Comparison of ENCODE assay signal across 27 cellular contexts in the genomic region with DNA sequence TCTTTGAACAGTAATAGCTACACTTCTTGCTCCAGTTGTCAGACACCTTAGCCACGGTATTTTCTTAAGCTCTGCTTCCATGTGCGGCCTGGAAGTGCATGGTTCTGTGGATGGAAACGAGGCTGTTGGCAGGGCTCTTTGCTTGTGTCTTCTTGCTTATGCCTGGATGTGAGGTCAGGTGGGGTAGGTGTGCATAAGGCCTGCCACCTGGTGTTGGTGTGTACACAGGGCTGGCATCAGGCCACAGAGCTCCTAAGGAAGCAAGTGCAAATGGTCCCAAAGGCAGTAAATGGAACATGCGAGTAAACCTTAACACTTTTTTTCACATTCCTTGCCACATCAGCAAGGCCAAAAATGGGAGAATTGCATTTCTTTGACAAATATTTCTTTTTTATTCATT.
DNase-seq lines count a peak whose midpoint lies in the region; ATAC-seq and TF ChIP-seq lines count a peak whose summit lies in the region.
"Had no signal": no experiment of that assay in that cellular context is flagged by ENCODE, and none has a peak within 500 bp of the region (broad histone marks: within the 10 kb centered on the region; RNA-seq: fewer than 3 reads in every experiment).

No MANE protein-coding gene starts in this region.

- TF ChIP-seq POLR2A in sigmoid colon (IDR thresholded peaks at IDR 0.05) = no peak

- intact Hi-C loops in sigmoid colon (cut with DNase I) = no loop called here

- 29 to 70% methylated on average over 4 of the region's 4 CpGs for WGBS in sigmoid colon, 2 donors

- H3K4me1 ChIP-seq in HEK293 (ENCODE audit: control insufficient read depth, insufficient read depth, low read length) = no peaks in the 10 kb centered on the region
- no peaks in the 10 kb centered on the region for H3K4me1 ChIP-seq in sigmoid colon
- H3K4me1 ChIP-seq in MM.1S (ENCODE audit: low read length) = no peaks in the 10 kb centered on the region
- H3K4me1 ChIP-seq: SJSA1, vagina had no signal

- H3K36me3 ChIP-seq in HEK293 (ENCODE audit: control insufficient read depth in 2 of 2, insufficient read depth in 1 of 2, low read length in 2 of 2) = no peaks in the 10 kb centered on the region
- H3K36me3 ChIP-seq in WERI-Rb-1 = no peaks in the 10 kb centered on the region
- peaks cover 0 to 11% (median 0%) of the 10 kb centered on the region in 4 donors for H3K36me3 ChIP-seq in sigmoid colon
- H3K36me3 ChIP-seq in MM.1S (replicated peaks; ENCODE audit: insufficient read depth, low read length) = no peaks in the 10 kb centered on the region
- H3K36me3 ChIP-seq: ovary, SJSA1, vagina had no signal

- DNase-seq in COR-L47 (lab: John Stamatoyannopoulos, UW) (peak; percentile 68), NCI-H510A (lab: John Stamatoyannopoulos, UW) (peak; percentile 21), WERI-Rb-1 (no peak), left lobe of liver (ENCODE audit: low spot score) (no peak), sigmoid colon (no peak), MM.1S (no peak), NCI-H1436 (lab: John Stamatoyannopoulos, UW) (no peak)
- DNase-seq: activated CD4-positive, alpha-beta memory T cell treated with anti-CD3 and anti-CD28 coated beads, Interleukin-2, amount 10 ng/mL, durations not matched to agents 7 days and 5 days; activated effector memory CD4-positive, alpha-beta T cell treated with Interleukin-2 at 50 U/mL for 16 hours; activated naive CD8-positive, alpha-beta T cell treated with anti-CD3 and anti-CD28 coated beads for 36 hours; dorsolateral prefrontal cortex; GDM1; islet precursor cell; NCI-H1930; ovary; stimulated activated CD4-positive, alpha-beta T cell treated with anti-CD3 and anti-CD28 coated beads, Interleukin-12 subunit alpha, Interleukin-12 subunit beta, amount 100 ng/mL, for 4 hours; stimulated activated CD4-positive, alpha-beta T cell treated with anti-CD3 and anti-CD28 coated beads, Interleukin-4, amount 100 ng/mL, for 24 hours; stimulated activated naive CD4-positive, alpha-beta T cell; T-cell had no signal

- CTCF ChIA-PET in HEK293 (lab: Yijun Ruan, JAX) = interaction anchor here (1.0 to 1.5 kb wide), 2 partner anchors 31 to 195 kb away, joined by 3 read pairs; no protein-coding TSS in a partner anchor

- H4K20me1 ChIP-seq in MM.1S (ENCODE audit: insufficient read depth, low read length) = no peaks in the 10 kb centered on the region

- TF ChIP-seq EP300 in sigmoid colon (IDR thresholded peaks at IDR 0.05) = no peak

- H3K4me3 ChIP-seq in HEK293 (ENCODE audit: low read depth, low read length) (no peak overlapping the region), WERI-Rb-1 (ENCODE audit: low read depth, low read length) (no peak overlapping the region), sigmoid colon (no peak overlapping the region), MM.1S (ENCODE audit: low read length) (no peak overlapping the region)
- H3K4me3 ChIP-seq: dorsolateral prefrontal cortex, GM23338, K562, ovary, SJSA1, thoracic aorta, vagina had no signal

- H3K27ac ChIP-seq in HEK293 (ENCODE audit: extremely low read depth, low read depth, low read length) (no peak overlapping the region), WERI-Rb-1 (no peak overlapping the region), sigmoid colon (no peak overlapping the region), MM.1S (ENCODE audit: low read length) (no peak overlapping the region)
- H3K27ac ChIP-seq: C4-2B, dorsolateral prefrontal cortex, ovary, SJSA1, thoracic aorta, vagina had no signal

- TF ChIP-seq CTCF in HEK293 (tag by site-specific recombination; IDR thresholded peaks at IDR 0.05) = no peak
- 0 out of 2 replicates have a peak, but pooled peaks have one; percentile 2 for TF ChIP-seq CTCF in WERI-Rb-1 (IDR thresholded peaks at IDR 0.05; ENCODE audit: low read depth, low read length)
- TF ChIP-seq CTCF in sigmoid colon (IDR thresholded peaks at IDR 0.05) = no peak
- no peak for TF ChIP-seq CTCF in MM.1S (IDR thresholded peaks at IDR 0.05; ENCODE audit: low read length)

- H3K27me3 ChIP-seq in WERI-Rb-1 (ENCODE audit: insufficient read depth, low read depth, severe bottlenecking) (peaks cover 16% of the 10 kb centered on the region), sigmoid colon (no peaks in the 10 kb centered on the region), MM.1S (replicated peaks; ENCODE audit: insufficient read depth, low read length) (no peaks in the 10 kb centered on the region)
- H3K27me3 ChIP-seq: dorsolateral prefrontal cortex, ovary, SJSA1, vagina had no signal

- ATAC-seq in left lobe of liver = no peak
- ATAC-seq: GM23338; K562; natural killer cell treated with Interleukin-12 subunit alpha and Interleukin-12 subunit beta and Interleukin-15 and Interleukin-18, amount 100 ng/mL, for 72 hours; T-cell had no signal

- H3F3A ChIP-seq in MM.1S (ENCODE audit: insufficient read depth, low read length) = no peaks in the 10 kb centered on the region

- no peak overlapping the region for H3K4me2 ChIP-seq in MM.1S (ENCODE audit: low read depth, low read length)
- H3K4me2 ChIP-seq: GM23338 had no signal

- no peaks in the 10 kb centered on the region for H3K9me2 ChIP-seq in MM.1S (replicated peaks; ENCODE audit: insufficient read depth, low read length)

- H3K9ac ChIP-seq in MM.1S (ENCODE audit: low read length) = no peak overlapping the region

- no peaks in the 10 kb centered on the region for H3K79me2 ChIP-seq in MM.1S (ENCODE audit: low read length)

- H2AFZ ChIP-seq in MM.1S (ENCODE audit: low read length) = no peak overlapping the region
- H2AFZ ChIP-seq: GM23338 had no signal

- POLR2A ChIA-PET in HEK293 (lab: Yijun Ruan, JAX) = no interaction called here

- H3K9me3 ChIP-seq in HEK293 (ENCODE audit: control insufficient read depth, insufficient read depth, low read depth, low read length) (no peaks in the 10 kb centered on the region), WERI-Rb-1 (ENCODE audit: severe bottlenecking) (peaks cover 4% of the 10 kb centered on the region), sigmoid colon (peaks cover 0 to 1% (median 0%) of the 10 kb centered on the region in 4 donors), MM.1S (replicated peaks; ENCODE audit: insufficient read depth, low read length) (no peaks in the 10 kb centered on the region)
- H3K9me3 ChIP-seq: ovary, thoracic aorta, vagina had no signal

TF ChIP-seq in HEK293, 187 proteins besides CTCF, POLR2A, EP300 and RAD21:
- no peak for TF ChIP-seq ZNF792 (tag by site-specific recombination; IDR thresholded peaks at IDR 0.05)
- TF ChIP-seq ZNF341 (tag by site-specific recombination; IDR thresholded peaks at IDR 0.05; ENCODE audit: low read depth) = peak; percentile 16; the same call in 1 of the 2 replicates

Comparison
In these comparisons a context has a peak if more than half of its experiments do, and no peak if none do; other contexts are left out.
1. DNase-seq: peak in COR-L47 (single experiment) and NCI-H510A (single experiment); none in WERI-Rb-1 (single experiment), left lobe of liver (single experiment), sigmoid colon (single experiment), MM.1S (single experiment) and NCI-H1436 (single experiment).